ENCODE assay signal across 16 cellular contexts in the genomic region with DNA sequence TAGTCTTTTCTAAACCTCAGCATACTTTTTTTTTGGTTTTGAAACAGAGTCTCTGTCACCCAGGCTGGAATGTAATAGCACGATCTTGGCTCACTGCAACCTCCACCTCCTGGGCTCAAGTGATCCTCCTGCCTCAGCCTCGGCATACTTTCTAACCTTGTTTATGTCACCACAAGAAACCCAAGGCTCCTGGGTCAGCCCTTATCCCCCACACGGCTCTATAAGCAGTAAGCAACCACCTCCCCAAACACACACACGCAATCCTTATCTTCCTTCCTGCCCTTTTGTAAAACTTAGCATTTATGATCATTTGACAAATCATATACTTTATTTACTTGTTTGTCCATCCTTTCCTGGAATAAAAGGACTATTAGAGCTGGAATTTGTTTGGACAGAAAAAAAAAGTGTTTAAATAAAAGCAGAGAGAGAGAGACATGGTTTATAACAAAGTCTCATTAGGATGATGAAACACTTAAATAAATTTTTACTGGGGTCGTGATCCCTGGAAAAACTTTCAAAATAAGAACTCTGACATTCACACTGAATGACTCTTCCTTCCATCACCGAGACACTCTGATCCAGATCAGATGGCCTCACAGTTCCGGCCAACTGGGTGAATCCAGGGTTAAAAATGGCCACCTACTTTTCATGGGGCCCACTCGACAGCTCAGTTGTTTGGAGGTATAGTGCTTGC.
DNase-seq lines count a peak whose midpoint lies in the region; TF ChIP-seq lines count a peak whose summit lies in the region.
"Had no signal": no experiment of that assay in that cellular context is flagged by ENCODE, and none has a peak within 500 bp of the region (broad histone marks: within the 10 kb centered on the region; RNA-seq: fewer than 3 reads in every experiment).

No MANE protein-coding gene starts in this region.

- H3K27me3 ChIP-seq in BJ (ENCODE audit: control insufficient read depth, insufficient read depth, low read length) (no peaks in the 10 kb centered on the region), SK-N-SH (ENCODE audit: insufficient read depth) (no peaks in the 10 kb centered on the region)
- H3K27me3 ChIP-seq: MG63 had no signal

- POLR2A ChIA-PET in BJ (lab: Charles Lee) (no interaction called here), SK-N-SH (lab: Yijun Ruan, JAX) (no interaction called here)
- POLR2A ChIA-PET in activated CD4-positive, alpha-beta memory T cell treated with anti-CD3 and anti-CD28 coated beads, Interleukin-2, amount 10 ng/mL, durations not matched to agents 7 days and 5 days (lab: Charles Lee), result no interaction called here

- no peaks in the 10 kb centered on the region for H3K9me2 ChIP-seq in SK-N-SH

- no peaks in the 10 kb centered on the region for H3F3A ChIP-seq in SK-N-SH (replicated peaks; ENCODE audit: insufficient read depth)

- no peaks in the 10 kb centered on the region; the same call in 1 of the 2 replicates for H3K9me3 ChIP-seq in SK-N-SH
- H3K9me3 ChIP-seq: HAP-1, MG63 had no signal

- TF ChIP-seq CTCF in BJ (IDR thresholded peaks at IDR 0.05; ENCODE audit: insufficient read depth, low read depth, low read length) (no peak), SK-N-SH (IDR thresholded peaks at IDR 0.05) (no peak), fibroblast of villous mesenchyme (IDR thresholded peaks at IDR 0.05; ENCODE audit: insufficient read depth, low read depth, low read length) (no peak)

- H3K4me3 ChIP-seq in BJ (ENCODE audit: low read depth, low read length) (no peak overlapping the region), SK-N-SH (ENCODE audit: low read depth in 2 of 2, low read length in 1 of 2) (no peak overlapping the region), fibroblast of villous mesenchyme (ENCODE audit: low read depth, low read length) (no peak overlapping the region)
- H3K4me3 ChIP-seq: GM12878, GM23338, HAP-1, MG63 had no signal

- H3K4me2 ChIP-seq in SK-N-SH, result no peak overlapping the region
- H3K4me2 ChIP-seq: GM23338 had no signal

- 64% methylated on average over 8 of the region's 8 CpGs for WGBS in SK-N-SH (ENCODE audit: low lambda C conversion rate)

- H3K36me3 ChIP-seq in BJ (ENCODE audit: control insufficient read depth, insufficient read depth, low read length), result no peaks in the 10 kb centered on the region
- H3K36me3 ChIP-seq in SK-N-SH (replicated peaks in 1 of 2; ENCODE audit: control insufficient read depth in 1 of 2, insufficient read depth in 2 of 2, low read length in 1 of 2), result no peaks in the 10 kb centered on the region
- H3K36me3 ChIP-seq: HAP-1, MG63 had no signal

- H3K9ac ChIP-seq in SK-N-SH, result no peak overlapping the region

- peaks cover 6% of the 10 kb centered on the region for H3K9me3 Mint-ChIP-seq in activated CD4-positive, alpha-beta memory T cell treated with anti-CD3 and anti-CD28 coated beads, Interleukin-2, amount 10 ng/mL, durations not matched to agents 7 days and 5 days
- H3K9me3 Mint-ChIP-seq: T-cell had no signal

- H3K27ac ChIP-seq in SK-N-SH (ENCODE audit: low read depth in 2 of 2, low read length in 1 of 2), result no peak overlapping the region
- H3K27ac ChIP-seq: 22Rv1 had no signal

- TF ChIP-seq RAD21 in SK-N-SH (IDR thresholded peaks at IDR 0.05; ENCODE audit: low read length), result no peak

- H3K36me3 Mint-ChIP-seq in activated CD4-positive, alpha-beta memory T cell treated with anti-CD3 and anti-CD28 coated beads, Interleukin-2, amount 10 ng/mL, durations not matched to agents 7 days and 5 days (ENCODE audit: low read depth), result no peaks in the 10 kb centered on the region
- H3K36me3 Mint-ChIP-seq: T-cell had no signal

- H3K4me3 Mint-ChIP-seq in activated CD4-positive, alpha-beta memory T cell treated with anti-CD3 and anti-CD28 coated beads, Interleukin-2, amount 10 ng/mL, durations not matched to agents 7 days and 5 days, result no peak overlapping the region
- H3K4me3 Mint-ChIP-seq: B cell, GM23338, T-cell had no signal

- H3K79me2 ChIP-seq in SK-N-SH (ENCODE audit: insufficient read depth), result no peaks in the 10 kb centered on the region

- peaks cover 6% of the 10 kb centered on the region for H3K27me3 Mint-ChIP-seq in activated CD4-positive, alpha-beta memory T cell treated with anti-CD3 and anti-CD28 coated beads, Interleukin-2, amount 10 ng/mL, durations not matched to agents 7 days and 5 days
- H3K27me3 Mint-ChIP-seq: T-cell had no signal

- CTCF ChIA-PET in BJ (lab: Yijun Ruan, JAX) (interaction anchor here (0.8 to 2.7 kb wide), 15 partner anchors 11 to 375 kb away, joined by 3 to 11 read pairs (median 3); no protein-coding TSS in a partner anchor), SK-N-SH (lab: Yijun Ruan, JAX) (interaction anchor here (0.6 to 6.7 kb wide), 64 partner anchors 10 to 1087 kb away, joined by 3 to 171 read pairs (median 4); partner anchors contain the start of genes CCDC71L and HBP1)
- CTCF ChIA-PET in activated CD4-positive, alpha-beta memory T cell treated with anti-CD3 and anti-CD28 coated beads, Interleukin-2, amount 10 ng/mL, durations not matched to agents 7 days and 5 days (lab: Charles Lee), result interaction anchor here (0.7 to 2.2 kb wide), 14 partner anchors 18 to 1089 kb away, joined by 3 to 18 read pairs (median 4); partner anchors contain the start of gene HBP1

- H3K27ac Mint-ChIP-seq in activated CD4-positive, alpha-beta memory T cell treated with anti-CD3 and anti-CD28 coated beads, Interleukin-2, amount 10 ng/mL, durations not matched to agents 7 days and 5 days, result no peak overlapping the region
- H3K27ac Mint-ChIP-seq: B cell, GM23338, T-cell had no signal

- no peaks in the 10 kb centered on the region for H3K4me1 Mint-ChIP-seq in activated CD4-positive, alpha-beta memory T cell treated with anti-CD3 and anti-CD28 coated beads, Interleukin-2, amount 10 ng/mL, durations not matched to agents 7 days and 5 days
- H3K4me1 Mint-ChIP-seq: B cell had no signal

- peak overlapping the region; percentile 24; the same call in 1 of the 2 replicates for H2AFZ ChIP-seq in SK-N-SH (ENCODE audit: low read depth)
- H2AFZ ChIP-seq: GM23338 had no signal

- no peaks in the 10 kb centered on the region for H4K20me1 ChIP-seq in SK-N-SH (ENCODE audit: insufficient read depth)

- DNase-seq in BJ (ENCODE audit: low read depth), result peak; percentile 35
- DNase-seq in HCEC 1CT, result peak; percentile 60
- no peak for DNase-seq in SK-N-SH
- DNase-seq in fibroblast of villous mesenchyme (ENCODE audit: low read depth), result peak; percentile 95
- no peak for DNase-seq in kidney glomerular epithelial cell (lab: John Stamatoyannopoulos, UW)
- DNase-seq in NCI-H2196 (lab: John Stamatoyannopoulos, UW; ENCODE audit: unreplicated experiment), result no peak
- DNase-seq in activated CD4-positive, alpha-beta memory T cell treated with anti-CD3 and anti-CD28 coated beads, Interleukin-2, amount 10 ng/mL, durations not matched to agents 7 days and 5 days, result no peak
- no peak for DNase-seq in GOT3 (lab: John Stamatoyannopoulos, UW)
- DNase-seq: DND-41, MG63 had no signal

- H3K4me1 ChIP-seq in SK-N-SH (ENCODE audit: control insufficient read depth in 1 of 2, insufficient read depth in 2 of 2, low read depth in 1 of 2, low read length in 1 of 2), result peaks cover 0 to 3% of the 10 kb centered on the region in 2 experiments; a peak in 1 of 4 replicates

- no peak for TF ChIP-seq EP300 in SK-N-SH (IDR thresholded peaks at IDR 0.05; ENCODE audit: borderline replicate concordance in 1 of 2, low read depth in 1 of 2, low read length in 1 of 2)

TF ChIP-seq in SK-N-SH, 30 proteins besides CTCF, POLR2A, EP300 and RAD21 (continues in another document):
- TF ChIP-seq SMC3 (IDR thresholded peaks at IDR 0.05; ENCODE audit: low read depth, low read length) (no peak), RFX5 (IDR thresholded peaks at IDR 0.05; ENCODE audit: low read length) (no peak), YY1 (IDR thresholded peaks at IDR 0.05; ENCODE audit: low read depth) (no peak), FOSL2 (IDR thresholded peaks at IDR 0.05; ENCODE audit: borderline replicate concordance, low read depth) (no peak), MXI1 (IDR thresholded peaks at IDR 0.05; ENCODE audit: low read depth, low read length) (no peak), EZH2phosphoT487 (IDR thresholded peaks at IDR 0.05; ENCODE audit: borderline replicate concordance, low read depth) (no peak), USF2 (IDR thresholded peaks at IDR 0.05; ENCODE audit: borderline replicate concordance, low read depth, low read length) (no peak), JUND (IDR thresholded peaks at IDR 0.05) (no peak), ELF1 (IDR thresholded peaks at IDR 0.05) (no peak), TAF1 (IDR thresholded peaks at IDR 0.05; ENCODE audit: borderline replicate concordance, low read depth, low read length) (no peak)
- TF ChIP-seq, protein P1, sequence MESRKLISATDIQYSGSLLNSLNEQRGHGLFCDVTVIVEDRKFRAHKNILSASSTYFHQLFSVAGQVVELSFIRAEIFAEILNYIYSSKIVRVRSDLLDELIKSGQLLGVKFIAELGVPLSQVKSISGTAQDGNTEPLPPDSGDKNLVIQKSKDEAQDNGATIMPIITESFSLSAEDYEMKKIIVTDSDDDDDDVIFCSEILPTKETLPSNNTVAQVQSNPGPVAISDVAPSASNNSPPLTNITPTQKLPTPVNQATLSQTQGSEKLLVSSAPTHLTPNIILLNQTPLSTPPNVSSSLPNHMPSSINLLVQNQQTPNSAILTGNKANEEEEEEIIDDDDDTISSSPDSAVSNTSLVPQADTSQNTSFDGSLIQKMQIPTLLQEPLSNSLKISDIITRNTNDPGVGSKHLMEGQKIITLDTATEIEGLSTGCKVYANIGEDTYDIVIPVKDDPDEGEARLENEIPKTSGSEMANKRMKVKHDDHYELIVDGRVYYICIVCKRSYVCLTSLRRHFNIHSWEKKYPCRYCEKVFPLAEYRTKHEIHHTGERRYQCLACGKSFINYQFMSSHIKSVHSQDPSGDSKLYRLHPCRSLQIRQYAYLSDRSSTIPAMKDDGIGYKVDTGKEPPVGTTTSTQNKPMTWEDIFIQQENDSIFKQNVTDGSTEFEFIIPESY (IDR thresholded peaks at IDR 0.05; ENCODE audit: borderline replicate concordance, low read depth), result no peak

Comparison
In these comparisons a context has a peak if more than half of its experiments do, and no peak if none do; other contexts are left out.
1. DNase-seq: peak in BJ (single experiment), HCEC 1CT (single experiment) and fibroblast of villous mesenchyme (single experiment); none in SK-N-SH (single experiment), kidney glomerular epithelial cell (single experiment), NCI-H2196 (single experiment), activated CD4-positive, alpha-beta memory T cell treated with anti-CD3 and anti-CD28 coated beads, Interleukin-2, amount 10 ng/mL, durations not matched to agents 7 days and 5 days (single experiment) and GOT3 (single experiment).